8 cellular contexts compared by ENCODE assay signal in the genomic region with DNA sequence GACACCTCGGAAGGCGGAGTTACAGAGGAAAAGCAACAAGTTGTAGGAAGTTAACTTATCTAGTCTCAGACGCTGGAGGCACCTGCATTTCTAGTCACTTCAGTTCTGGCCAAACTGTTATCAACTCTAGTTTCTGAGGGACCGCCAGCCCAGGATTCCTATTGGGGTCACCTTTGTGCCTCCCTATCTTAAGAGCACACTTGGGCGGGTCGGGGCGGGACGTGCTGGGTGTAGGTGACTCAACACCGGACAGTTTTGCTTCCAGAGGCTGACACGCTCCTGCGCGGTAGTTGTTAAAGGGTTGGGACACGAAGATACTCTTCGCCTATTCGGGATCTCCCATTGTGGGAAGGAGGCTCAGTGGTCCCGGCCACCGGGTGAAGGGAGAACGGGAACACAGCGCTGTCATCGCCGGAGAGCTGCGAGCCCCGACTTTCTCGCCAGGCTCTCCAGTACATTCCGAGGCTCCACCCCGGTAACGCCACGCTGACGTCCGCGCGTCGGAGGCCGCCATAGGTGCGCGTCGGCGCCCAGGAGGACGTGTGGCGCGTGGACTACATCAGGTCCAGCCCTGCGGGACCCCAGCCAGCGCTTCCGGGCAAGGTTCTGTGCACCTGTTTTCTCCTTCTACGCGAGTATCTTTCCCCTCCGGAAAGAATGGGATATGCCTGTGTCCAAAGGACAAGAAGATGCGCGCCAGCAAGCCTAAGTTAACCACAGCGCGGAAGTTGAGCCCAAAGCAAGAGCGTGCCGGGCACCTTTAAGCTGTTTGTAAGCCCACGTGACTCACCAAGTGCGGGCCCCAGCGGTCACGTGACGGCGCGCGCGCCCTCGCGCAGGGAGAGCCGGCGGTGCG. TPM values are rescaled to one million over a fixed set of nuclear protein-coding genes. Genes with fewer than 3 reads are reported as not detected.
DNase-seq lines count a peak whose midpoint lies in the region; ATAC-seq and TF ChIP-seq lines count a peak whose summit lies in the region.

A gene (plus strand): TSS at position 842 of the 856 bp plus-strand sequence. CDS start 35,016 bp downstream, outside the sequence.

- no peaks in the 10 kb centered on the region for H3K36me3 Mint-ChIP-seq in IgD-negative memory B cell

- peaks cover 18 to 24% (median 19%) of the 10 kb centered on the region in 3 donors for H3K4me1 Mint-ChIP-seq in IgD-negative memory B cell

- H2AFZ ChIP-seq in PC-3 (ENCODE audit: low read length) = peak within 1 kb of the TSS; percentile 74

- H3F3A ChIP-seq in PC-3 (ENCODE audit: low read length, unreplicated experiment) = no peaks in the 10 kb centered on the region

- H3K4me1 ChIP-seq in PC-3 (ENCODE audit: insufficient read depth, low read length) = peaks cover 3% of the 10 kb centered on the region
- H3K4me1 ChIP-seq in esophagus (ENCODE audit: control insufficient read depth in 2 of 2, insufficient read depth in 2 of 2, low read length in 1 of 2) = peaks cover 0 to 3% of the 10 kb centered on the region in 2 donors
- no peaks in the 10 kb centered on the region for H3K4me1 ChIP-seq in muscle layer of colon (ENCODE audit: insufficient read depth, low read length)

- H3K79me2 ChIP-seq in PC-3 (ENCODE audit: low read length) = peaks cover 36% of the 10 kb centered on the region

- H3K4me3 Mint-ChIP-seq in IgD-negative memory B cell = peak within 1 kb of the TSS; percentile 95 to 100 (median 96)

- TF ChIP-seq CTCF in PC-3 (conservative IDR thresholded peaks at IDR 0.05; ENCODE audit: low read depth, low read length) = no peak

- peak within 1 kb of the TSS; percentile 98 to 100 (median 99) for H3K27ac Mint-ChIP-seq in IgD-negative memory B cell

- peak within 1 kb of the TSS; percentile 97 for H3K4me2 ChIP-seq in PC-3 (ENCODE audit: low read length)

- no peaks in the 10 kb centered on the region for H3K36me3 ChIP-seq in PC-3 (ENCODE audit: low read depth, low read length)
- H3K36me3 ChIP-seq in esophagus (ENCODE audit: control insufficient read depth in 2 of 2, insufficient read depth in 2 of 2, low read length in 1 of 2) = no peaks in the 10 kb centered on the region
- no peaks in the 10 kb centered on the region for H3K36me3 ChIP-seq in muscle layer of colon (ENCODE audit: insufficient read depth, low read length)

- H3K27me3 Mint-ChIP-seq in IgD-negative memory B cell = no peaks in the 10 kb centered on the region

- intact Hi-C loops in PC-3 (cut with micrococcal nuclease) = no loop called here

- POLR2A ChIA-PET in PC-3 (lab: Charles Lee; ENCODE audit: unreplicated experiment) = interaction anchor here (0.6 kb wide), 1 partner anchor 100 kb away, joined by 3 read pairs; no protein-coding TSS in a partner anchor

- no peaks in the 10 kb centered on the region for H3K9me3 ChIP-seq in PC-3 (ENCODE audit: low read length)
- H3K9me3 ChIP-seq in esophagus (ENCODE audit: control insufficient read depth in 2 of 2, insufficient read depth in 1 of 2, low read depth in 1 of 2, low read length in 1 of 2) = no peaks in the 10 kb centered on the region
- no peaks in the 10 kb centered on the region for H3K9me3 ChIP-seq in muscle layer of colon (ENCODE audit: low read length)

- H3K9me3 Mint-ChIP-seq in IgD-negative memory B cell = no peaks in the 10 kb centered on the region

- H3K27me3 ChIP-seq in PC-3 (ENCODE audit: low read length) = no peaks in the 10 kb centered on the region
- H3K27me3 ChIP-seq in esophagus (ENCODE audit: control insufficient read depth in 1 of 2, insufficient read depth in 2 of 2, low read length in 2 of 2) = no peaks in the 10 kb centered on the region
- no peaks in the 10 kb centered on the region for H3K27me3 ChIP-seq in muscle layer of colon (ENCODE audit: control insufficient read depth in 1 of 2, insufficient read depth in 2 of 2, low read length in 2 of 2)

- peak; percentile 76 for ATAC-seq in GM21576 (IDR thresholded peaks at IDR 0.05; ENCODE audit: unreplicated experiment)
- ATAC-seq in PC-3 = peak; percentile 84

- WGBS in esophagus, 2 donors = 0% methylated on average over 67 of the region's 67 CpGs

- H4K20me1 ChIP-seq in PC-3 (ENCODE audit: low read length) = 0 out of 2 replicates have a peak, but pooled peaks cover 3% of the 10 kb centered on the region

- CTCF ChIA-PET in PC-3 (lab: Charles Lee) = no interaction called here

- H3K9ac ChIP-seq in PC-3 (ENCODE audit: low read length) (peak within 1 kb of the TSS; percentile 71), muscle layer of colon (ENCODE audit: low read length) (peak within 1 kb of the TSS; percentile 80)

- TSS peak; percentile 89 for BruUV-seq in PC-3 (replicated peaks; lab: Mats Ljungman, UMichigan)

- H3K27ac ChIP-seq in PC-3 (ENCODE audit: low read length) = peak within 1 kb of the TSS; percentile 81
- H3K27ac ChIP-seq in esophagus (ENCODE audit: low read depth in 2 of 2, low read length in 1 of 2) = peak within 1 kb of the TSS; percentile 96 to 98
- peak within 1 kb of the TSS; percentile 98 for H3K27ac ChIP-seq in muscle layer of colon (ENCODE audit: low read depth, low read length)

- DNase-seq in DMS153 (lab: John Stamatoyannopoulos, UW) (peak; percentile 94), PC-3 (peak; percentile 91)
- peak; percentile 94 to 96 for DNase-seq in activated T-cell treated with anti-CD3 and anti-CD28 coated beads, Interleukin-2, amount 50 U/mL, for 48 hours
- DNase-seq in stimulated activated CD8-positive, alpha-beta memory T cell treated with anti-CD3 and anti-CD28 coated beads, Interleukin-7, amount 100 ng/mL, for 1 hour (ENCODE audit: low read depth in 2 of 2) = peak; percentile 78 to 84

- H3K4me3 ChIP-seq in PC-3 (ENCODE audit: low read length) = peak within 1 kb of the TSS; percentile 98
- peak within 1 kb of the TSS; percentile 80 to 99 for H3K4me3 ChIP-seq in esophagus (ENCODE audit: low read depth in 1 of 2, low read length in 2 of 2)
- H3K4me3 ChIP-seq in muscle layer of colon (ENCODE audit: low read depth in 1 of 2, low read length in 2 of 2) = peak within 1 kb of the TSS; percentile 88 to 98

- no peaks in the 10 kb centered on the region for H3K9me2 ChIP-seq in PC-3 (replicated peaks; ENCODE audit: low read length)

RNA-seq across cellular contexts. Expression of the gene that starts here (rescaled TPM):
- polyA plus RNA-seq in IgD-negative memory B cell (31.6 TPM), esophagus (1 to 10 TPM; 5.9 to 8.0 TPM)
- total RNA-seq in PC-3 (2014; rRNA removed) = 24.4 and 27.0 TPM in 2 replicates

Comparison
In these comparisons a context has a peak if more than half of its experiments do, and no peak if none do; other contexts are left out.
1. Peak in every context shown above with its lines: DNase-seq, ATAC-seq, H3K4me3 ChIP-seq and H3K27ac ChIP-seq.